In genomic region chr10:101493782-101494281, GRCh38 we compare ENCODE assay signal across 14 cellular contexts.
A peak's percentile ranks its signal among the peaks of the same experiment; 100 is the strongest.
DNase-seq lines count a peak whose midpoint lies in the region; FAIRE-seq and TF ChIP-seq lines count a peak whose summit lies in the region.
"Had no signal": no experiment of that assay in that cellular context is flagged by ENCODE, and none has a peak within 500 bp of the region (broad histone marks: within the 10 kb centered on the region; RNA-seq: fewer than 3 reads in every experiment).

No MANE protein-coding gene starts in this region.

- no peak overlapping the region for H3K4me3 Mint-ChIP-seq in endodermal cell

- H3K27ac ChIP-seq in iPS-20b (ENCODE audit: low read length) (no peak overlapping the region), endodermal cell (ENCODE audit: low read depth, low read length) (no peak overlapping the region)
- H3K27ac ChIP-seq: GM23248 had no signal

- no peaks in the 10 kb centered on the region for H3K36me3 Mint-ChIP-seq in endodermal cell (ENCODE audit: low read depth)

- no peak overlapping the region for H3K4me3 ChIP-seq in iPS-20b (ENCODE audit: low read length)
- H3K4me3 ChIP-seq in endodermal cell (ENCODE audit: low read length): no peak overlapping the region
- H3K4me3 ChIP-seq: GM23248, MG63 had no signal

- TF ChIP-seq POLR2A in GM12892 (IDR thresholded peaks at IDR 0.05; ENCODE audit: low read depth, low read length): no peak

- H3K9me3 ChIP-seq in iPS-20b (ENCODE audit: insufficient read depth, low read depth, low read length) (no peaks in the 10 kb centered on the region), endodermal cell (ENCODE audit: control insufficient read depth, low read length) (no peaks in the 10 kb centered on the region)
- H3K9me3 ChIP-seq: MG63 had no signal

- peaks cover 33% of the 10 kb centered on the region for H3K4me1 Mint-ChIP-seq in endodermal cell

- TF ChIP-seq CTCF in endodermal cell (conservative IDR thresholded peaks at IDR 0.05): no peak

- H3K9ac ChIP-seq in iPS-20b (ENCODE audit: low read depth, low read length) (peak overlapping the region; percentile 17; the same call in 1 of the 2 replicates), endodermal cell (ENCODE audit: extremely low read depth, low read length, poor library complexity, severe bottlenecking) (no peak overlapping the region)
- H3K9ac ChIP-seq: GM23248 had no signal

- FAIRE-seq in GM12892 (lab: Jason Lieb, UNC) (peak; percentile 24), GM19239 (lab: Jason Lieb, UNC) (no peak)
- FAIRE-seq: D721Med had no signal

- H3K4me1 ChIP-seq in iPS-20b (ENCODE audit: insufficient read depth, low read length): peaks cover 18% of the 10 kb centered on the region; the same call in 1 of the 2 replicates
- peaks cover 6% of the 10 kb centered on the region for H3K4me1 ChIP-seq in endodermal cell (ENCODE audit: control insufficient read depth, insufficient read depth, low read length)

- no peaks in the 10 kb centered on the region for H3K9me3 Mint-ChIP-seq in endodermal cell

- no peaks in the 10 kb centered on the region for H3K27me3 ChIP-seq in iPS-20b (ENCODE audit: insufficient read depth, low read length)
- no peaks in the 10 kb centered on the region for H3K27me3 ChIP-seq in endodermal cell (ENCODE audit: control insufficient read depth, insufficient read depth, low read length, poor library complexity, severe bottlenecking)
- H3K27me3 ChIP-seq: MG63 had no signal

- no peak for DNase-seq in GM12892 (ENCODE audit: insufficient read length)
- DNase-seq in HuH-7.5 (ENCODE audit: low spot score): peak; percentile 42
- DNase-seq in renal cortical epithelial cell (ENCODE audit: low read depth): peak; percentile 71
- DNase-seq in inferior parietal cortex (ENCODE audit: extremely low spot score): no peak
- no peak for DNase-seq in GM19239 (ENCODE audit: insufficient read length, low spot score)
- no peak for DNase-seq in endodermal cell
- DNase-seq: AML-193, GM23248, MG63, NCI-H1105, NCI-H1694 treated with DMSO at 0.1 percent for 48 hours, NCI-H748 treated with DMSO at 0.1 percent for 48 hours had no signal

- 25% methylated on average over 1 of the region's 1 CpG; no CpG with 5 or more reads in 1 of the 2 experiments for WGBS in endodermal cell (ENCODE audit: insufficient coverage in 1 of 2, insufficient read length in 1 of 2), 2 experiments

- H3K27ac Mint-ChIP-seq in endodermal cell: no peak overlapping the region

- no peaks in the 10 kb centered on the region for H3K27me3 Mint-ChIP-seq in endodermal cell (ENCODE audit: insufficient read depth)

- H3K36me3 ChIP-seq in iPS-20b (ENCODE audit: insufficient read depth, low read depth, low read length) (no peaks in the 10 kb centered on the region), endodermal cell (ENCODE audit: control insufficient read depth, insufficient read depth, low read length) (no peaks in the 10 kb centered on the region)
- H3K36me3 ChIP-seq: MG63 had no signal

Comparison
In these comparisons a context has a peak if more than half of its experiments do, and no peak if none do; other contexts are left out.
1. DNase-seq: peak in HuH-7.5 (single experiment) and renal cortical epithelial cell (single experiment); none in GM12892 (single experiment), inferior parietal cortex (single experiment), GM19239 (single experiment) and endodermal cell (single experiment).